18 cellular contexts compared by ENCODE assay signal in genomic region chr9:73715591-73715990, GRCh38.
A peak's percentile ranks its signal among the peaks of the same experiment; 100 is the strongest.
DNase-seq lines count a peak whose midpoint lies in the region; ATAC-seq and FAIRE-seq lines count a peak whose summit lies in the region.
"Had no signal": no experiment of that assay in that cellular context is flagged by ENCODE, and none has a peak within 500 bp of the region (broad histone marks: within the 10 kb centered on the region; RNA-seq: fewer than 3 reads in every experiment).

No MANE protein-coding gene starts in this region.

- DNase-seq in HCEC 1CT (peak; percentile 47), amniotic epithelial cell (ENCODE audit: low read depth) (peak; percentile 7), fibroblast of gingiva (ENCODE audit: low read depth) (peak; percentile 14), urothelium cell line (ENCODE audit: low spot score) (no peak)
- DNase-seq: AML-193; Caco-2; Calu3; CD4-positive, alpha-beta T cell; CD8-positive, alpha-beta T cell; DMS79 treated with DMSO at 0.1 percent for 48 hours; GF-D8 had no signal

- FAIRE-seq in urothelium cell line (lab: Jason Lieb, UNC), result no peak
- FAIRE-seq: A549, D721Med, G401.6, GM12891, GM19239 had no signal

- ATAC-seq in GM21423 (IDR thresholded peaks at IDR 0.05; ENCODE audit: unreplicated experiment), result no peak
- ATAC-seq in GM19351 (IDR thresholded peaks at IDR 0.05; ENCODE audit: unreplicated experiment), result no peak
- ATAC-seq: A549; CD8-positive, alpha-beta T cell had no signal
